ENCODE assay signal across 11 cellular contexts in genomic region chr3:185705498-185705897, GRCh38.
"Had no signal": no experiment of that assay in that cellular context is flagged by ENCODE, and none has a peak within 500 bp of the region (broad histone marks: within the 10 kb centered on the region; RNA-seq: fewer than 3 reads in every experiment).

No MANE protein-coding gene starts in this region.

- H3K4me3 ChIP-seq: GM23248, GM23338, HAP-1 had no signal

- H3K4me3 Mint-ChIP-seq: GM23338, H9, HFFc6 had no signal

- H2AFZ ChIP-seq: GM23248, GM23338 had no signal

- H3K27ac Mint-ChIP-seq: GM23338, H9, HFFc6 had no signal

- H3K36me3 ChIP-seq: HAP-1 had no signal

- H3K4me2 ChIP-seq: GM23338 had no signal

- ATAC-seq: GM23338, HCT116 had no signal

- DNase-seq: GM23248, GOT3, H7, H9, HCEC 1CT, HFFc6 had no signal

- FAIRE-seq: H1, H54 had no signal

- H3K9ac ChIP-seq: GM23248 had no signal

- H3K4me1 ChIP-seq: HAP-1 had no signal

- H3K9me3 Mint-ChIP-seq: GM23338, H9, HFFc6 had no signal

- H3K9me3 ChIP-seq: HAP-1 had no signal

- H3K27ac ChIP-seq: GM23248 had no signal
